Comparison of ENCODE assay signal across 16 cellular contexts in the genomic region with DNA sequence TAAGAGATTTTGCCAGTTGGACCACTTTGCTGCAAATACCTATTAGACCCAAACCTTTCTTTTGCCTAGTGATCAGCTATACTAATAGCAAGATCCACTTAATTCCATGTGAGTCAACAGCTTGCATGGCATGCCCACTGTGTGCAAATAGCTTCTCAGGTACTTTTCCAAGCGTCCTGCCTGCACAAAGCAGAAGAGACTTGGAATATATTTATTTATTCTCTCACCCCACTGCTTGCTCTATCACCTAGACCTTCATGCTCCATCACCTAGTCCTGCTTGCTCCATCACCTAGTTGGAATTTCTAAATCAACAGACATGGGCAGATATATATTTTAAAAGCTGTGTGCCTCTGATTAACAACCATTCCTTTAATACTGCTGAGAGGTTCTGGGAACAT. TPM values are rescaled to one million over a fixed set of nuclear protein-coding genes. Genes with fewer than 3 reads are reported as not detected.
DNase-seq lines count a peak whose midpoint lies in the region; ATAC-seq and TF ChIP-seq lines count a peak whose summit lies in the region.
"Had no signal": no experiment of that assay in that cellular context is flagged by ENCODE, and none has a peak within 500 bp of the region (broad histone marks: within the 10 kb centered on the region; RNA-seq: fewer than 3 reads in every experiment).

No MANE protein-coding gene starts in this region.

- peaks cover 51% of the 10 kb centered on the region for H3K4me1 ChIP-seq in Karpas-422 (ENCODE audit: low read length)
- peaks cover 25 to 92% (median 30%) of the 10 kb centered on the region in 3 donors for H3K4me1 ChIP-seq in gastroesophageal sphincter
- H3K4me1 ChIP-seq in subcutaneous abdominal adipose tissue (ENCODE audit: control insufficient read depth in 5 of 5, insufficient read depth in 5 of 5, low read length in 5 of 5) = peaks cover 2 to 45% (median 36%) of the 10 kb centered on the region in 5 donors
- H3K4me1 ChIP-seq in hepatocyte (ENCODE audit: insufficient read depth) = peaks cover 5% of the 10 kb centered on the region

- no peak for TF ChIP-seq EP300 in gastroesophageal sphincter (IDR thresholded peaks at IDR 0.05)

- H3K79me2 ChIP-seq in Karpas-422 (ENCODE audit: low read length) (peaks cover 99% of the 10 kb centered on the region), hepatocyte (peaks cover 92% of the 10 kb centered on the region)

- H3K9ac ChIP-seq in Karpas-422 (ENCODE audit: low read length) = no peak overlapping the region
- peak overlapping the region in 1 of 5 donors; percentile 39 for H3K9ac ChIP-seq in subcutaneous abdominal adipose tissue (ENCODE audit: low read length in 5 of 5)

- 90 to 100% methylated on average over 1 of the region's 1 CpG for WGBS in gastroesophageal sphincter (ENCODE audit: low coverage in 1 of 2), 2 donors
- 96% methylated on average over 1 of the region's 1 CpG for WGBS in hepatocyte (ENCODE audit: low lambda C conversion rate, missing lambda C conversion rate)

- H3K9me2 ChIP-seq in Karpas-422 (replicated peaks; ENCODE audit: insufficient read depth, low read length) (no peaks in the 10 kb centered on the region), hepatocyte (replicated peaks; ENCODE audit: insufficient read depth) (no peaks in the 10 kb centered on the region)

- no peak for DNase-seq in activated T-cell treated with anti-CD3 and anti-CD28 coated beads, Interleukin-2, amount 50 U/mL, for 4 hours
- DNase-seq in activated T-cell treated with anti-CD3 and anti-CD28 coated beads, Interleukin-2, amount 50 U/mL, for 48 hours = no peak
- DNase-seq in Karpas-422 = no peak
- no peak for DNase-seq in hepatocyte (ENCODE audit: low spot score)
- no peak for DNase-seq in NCI-H2227 treated with DMSO at 0.1 percent for 48 hours (lab: John Stamatoyannopoulos, UW)
- DNase-seq: amygdala, DND-41, foreskin fibroblast, islet precursor cell, KBM-7, NCI-H748 treated with DMSO at 0.1 percent for 48 hours had no signal

- no peaks in the 10 kb centered on the region for H3K9me3 ChIP-seq in Karpas-422 (ENCODE audit: low read length)
- H3K9me3 ChIP-seq in gastroesophageal sphincter = no peaks in the 10 kb centered on the region
- no peaks in the 10 kb centered on the region for H3K9me3 ChIP-seq in subcutaneous abdominal adipose tissue (ENCODE audit: control insufficient read depth in 5 of 5, low read length in 5 of 5)
- H3K9me3 ChIP-seq in hepatocyte (ENCODE audit: low read depth) = no peaks in the 10 kb centered on the region
- H3K9me3 ChIP-seq: tibial nerve had no signal

- H3K4me2 ChIP-seq in Karpas-422 (ENCODE audit: low read depth, low read length, poor library complexity, severe bottlenecking) = no peak overlapping the region
- no peak overlapping the region for H3K4me2 ChIP-seq in hepatocyte

- H3K36me3 ChIP-seq in Karpas-422 (ENCODE audit: insufficient read depth, low read length) = peaks cover 29% of the 10 kb centered on the region; the same call in 1 of the 2 replicates
- no peaks in the 10 kb centered on the region for H3K36me3 ChIP-seq in gastroesophageal sphincter
- H3K36me3 ChIP-seq in subcutaneous abdominal adipose tissue (ENCODE audit: control insufficient read depth in 5 of 5, insufficient read depth in 5 of 5, low read length in 5 of 5) = no peaks in the 10 kb centered on the region
- no peaks in the 10 kb centered on the region for H3K36me3 ChIP-seq in hepatocyte (replicated peaks; ENCODE audit: insufficient read depth, low read depth)
- H3K36me3 ChIP-seq: tibial nerve had no signal

- peaks cover 30% of the 10 kb centered on the region for H3K36me3 Mint-ChIP-seq in activated T-cell treated with anti-CD3 and anti-CD28 coated beads, Interleukin-2, amount 50 U/mL, for 4 hours (ENCODE audit: insufficient read depth)

- H3K4me3 Mint-ChIP-seq in activated T-cell treated with anti-CD3 and anti-CD28 coated beads, Interleukin-2, amount 50 U/mL, for 4 hours = peak overlapping the region; percentile 27
- H3K4me3 Mint-ChIP-seq: nephron had no signal

- H3K27ac ChIP-seq in Karpas-422 (ENCODE audit: low read length) = 0 out of 2 replicates have a peak overlapping the region, but pooled peaks have one; percentile 24
- peak overlapping the region; percentile 44 to 70 (median 58) for H3K27ac ChIP-seq in gastroesophageal sphincter
- peak overlapping the region; percentile 59 for H3K27ac ChIP-seq in subcutaneous abdominal adipose tissue (ENCODE audit: low read depth, low read length)
- H3K27ac ChIP-seq in hepatocyte = no peak overlapping the region

- TF ChIP-seq CTCF in gastroesophageal sphincter (IDR thresholded peaks at IDR 0.05) = no peak
- TF ChIP-seq CTCF in hepatocyte (IDR thresholded peaks at IDR 0.05; ENCODE audit: poor library complexity) = no peak

- ATAC-seq in activated T-cell treated with anti-CD3 and anti-CD28 coated beads, Interleukin-2, amount 50 U/mL, for 4 hours = no peak
- ATAC-seq in gastroesophageal sphincter (no peak), HG02642 (IDR thresholded peaks at IDR 0.05; ENCODE audit: poor library complexity, unreplicated experiment) (no peak)

- H2AFZ ChIP-seq in Karpas-422 (ENCODE audit: low read length) = no peak overlapping the region
- H2AFZ ChIP-seq in hepatocyte = no peak overlapping the region

- H3K27me3 ChIP-seq in Karpas-422 (ENCODE audit: low read length) = no peaks in the 10 kb centered on the region
- no peaks in the 10 kb centered on the region for H3K27me3 ChIP-seq in gastroesophageal sphincter
- no peaks in the 10 kb centered on the region for H3K27me3 ChIP-seq in subcutaneous abdominal adipose tissue (ENCODE audit: control insufficient read depth in 5 of 5, insufficient read depth in 4 of 5, low read length in 5 of 5)
- no peaks in the 10 kb centered on the region for H3K27me3 ChIP-seq in hepatocyte
- H3K27me3 ChIP-seq: tibial nerve had no signal

- H3K27me3 Mint-ChIP-seq in activated T-cell treated with anti-CD3 and anti-CD28 coated beads, Interleukin-2, amount 50 U/mL, for 4 hours (ENCODE audit: low read depth) = no peaks in the 10 kb centered on the region

- H3K4me3 ChIP-seq in Karpas-422 (ENCODE audit: low read length) = no peak overlapping the region
- no peak overlapping the region for H3K4me3 ChIP-seq in gastroesophageal sphincter
- H3K4me3 ChIP-seq in subcutaneous abdominal adipose tissue (ENCODE audit: low read depth in 1 of 5, low read length in 5 of 5) = no peak overlapping the region
- H3K4me3 ChIP-seq in hepatocyte = no peak overlapping the region
- H3K4me3 ChIP-seq: tibial nerve had no signal

- H4K20me1 ChIP-seq in Karpas-422 (ENCODE audit: insufficient read depth, low read depth, low read length) (no peaks in the 10 kb centered on the region), hepatocyte (ENCODE audit: insufficient read depth, poor library complexity, severe bottlenecking) (peaks cover 8% of the 10 kb centered on the region)

- TF ChIP-seq POLR2A in gastroesophageal sphincter (IDR thresholded peaks at IDR 0.05) = no peak

- H3K9me3 Mint-ChIP-seq in activated T-cell treated with anti-CD3 and anti-CD28 coated beads, Interleukin-2, amount 50 U/mL, for 4 hours = no peaks in the 10 kb centered on the region
- H3K9me3 Mint-ChIP-seq: nephron had no signal

- peaks cover 79% of the 10 kb centered on the region for H3K4me1 Mint-ChIP-seq in activated T-cell treated with anti-CD3 and anti-CD28 coated beads, Interleukin-2, amount 50 U/mL, for 4 hours (ENCODE audit: low read depth)

RNA-seq across cellular contexts. Expression of gene MBNL1, which starts 47.6 kb away (rescaled TPM):
- total RNA-seq in activated T-cell treated with anti-CD3 and anti-CD28 coated beads, Interleukin-2, amount 50 U/mL, for 4 hours = 100 to 1,000 TPM; 343 to 376 (median 347) TPM
- 172 and 265 TPM in 2 replicates for total RNA-seq in Karpas-422 (2014; rRNA removed; shearing (Covaris generic); ENCODE audit: low replicate concordance)
- total RNA-seq in gastroesophageal sphincter (100 to 1,000 TPM; 623 to 745 (median 684) TPM), hepatocyte (98.5 and 104 TPM in 2 replicates)
- 20.5 and 27.9 TPM in 2 replicates for polyA plus RNA-seq in hepatocyte
